Comparison of ENCODE assay signal across 27 cellular contexts in the genomic region with DNA sequence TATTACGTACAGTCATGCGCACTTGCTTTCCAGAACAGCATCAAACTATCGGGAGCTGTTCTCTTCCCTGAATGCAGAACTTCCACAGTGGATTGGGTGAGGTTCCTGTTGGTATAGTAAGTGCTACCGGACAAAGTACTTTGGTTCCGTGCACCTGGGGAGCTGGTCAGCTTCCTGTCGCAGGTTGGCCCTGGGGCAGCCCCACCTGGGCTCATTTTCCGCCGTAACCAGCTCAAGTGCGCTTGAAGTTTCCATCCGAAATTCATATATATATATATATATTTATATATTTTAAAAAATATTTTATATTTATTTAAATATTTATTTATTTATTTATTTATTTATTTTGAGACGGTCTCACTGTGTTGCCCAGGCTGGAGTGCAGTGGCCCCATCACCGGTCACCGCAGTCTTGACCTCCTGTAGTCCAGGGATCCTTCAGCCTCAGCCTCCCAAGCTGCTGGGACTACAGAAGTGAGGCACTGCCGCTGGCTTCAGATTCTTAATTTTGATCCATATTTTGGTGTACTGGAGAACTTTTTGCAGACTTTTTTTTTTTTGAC. TPM values are rescaled to one million over a fixed set of nuclear protein-coding genes. Genes with fewer than 3 reads are reported as not detected.
"Had no signal": no experiment of that assay in that cellular context is flagged by ENCODE, and none has a peak within 500 bp of the region (broad histone marks: within the 10 kb centered on the region; RNA-seq: fewer than 3 reads in every experiment).

No MANE protein-coding gene starts in this region.

- H3K9me3 Mint-ChIP-seq: naive thymus-derived CD4-positive, alpha-beta T cell had no signal

- H3K27me3 Mint-ChIP-seq: naive thymus-derived CD4-positive, alpha-beta T cell; progenitor cell of endocrine pancreas had no signal

- H3K27ac Mint-ChIP-seq: mesothelial cell of epicardium; naive thymus-derived CD4-positive, alpha-beta T cell; progenitor cell of endocrine pancreas had no signal

- H3K36me3 ChIP-seq: gastrocnemius medialis, thyroid gland, vagina had no signal

- H3K4me3 Mint-ChIP-seq: mesothelial cell of epicardium; naive thymus-derived CD4-positive, alpha-beta T cell had no signal

- ATAC-seq: gastrocnemius medialis; left lobe of liver; naive thymus-derived CD4-positive, alpha-beta T cell; sciatic nerve had no signal

- H3K4me1 Mint-ChIP-seq: mesothelial cell of epicardium had no signal

- H3K4me1 ChIP-seq: gastrocnemius medialis, parathyroid adenoma, thyroid gland, vagina had no signal

- H3K4me3 ChIP-seq: dorsolateral prefrontal cortex, gastrocnemius medialis, mucosa of descending colon, smooth muscle cell, stomach, thyroid gland, vagina had no signal

- H3K27ac ChIP-seq: gastrocnemius medialis, parathyroid adenoma, stomach, thyroid gland, vagina had no signal

- H3K9me3 ChIP-seq: gastrocnemius medialis, mucosa of descending colon, stomach, thyroid gland, vagina had no signal

- DNase-seq: effector CD4-positive, alpha-beta T cell; foreskin fibroblast; gastrocnemius medialis; mesenchymal stem cell; mucosa of descending colon; occipital lobe; stimulated activated CD4-positive, alpha-beta T cell treated with anti-CD3 and anti-CD28 coated beads, Interleukin-12 subunit alpha, Interleukin-12 subunit beta, amount 100 ng/mL, for 4 hours; stimulated activated CD4-positive, alpha-beta T cell treated with anti-CD3 and anti-CD28 coated beads, Interleukin-1b, Interleukin-23, amount 100 ng/mL, for 48 hours; stimulated activated CD4-positive, alpha-beta T cell treated with anti-CD3 and anti-CD28 coated beads, Interleukin-4, amount 100 ng/mL, for 1 hour; stimulated activated CD8-positive, alpha-beta memory T cell treated with anti-CD3 and anti-CD28 coated beads, Interleukin-4, amount 100 ng/mL, for 48 hours; stimulated activated naive CD4-positive, alpha-beta T cell treated with Interleukin-2 at 50 U/mL for 16 hours; thyroid gland; trophoblast cell had no signal

- H3K27me3 ChIP-seq: gastrocnemius medialis, thyroid gland, vagina had no signal

RNA-seq across cellular contexts. Expression of gene SPRN, which starts 35.9 kb away (rescaled TPM):
- total RNA-seq: gastrocnemius medialis; kidney; liver; naive thymus-derived CD4-positive, alpha-beta T cell; stomach; subcutaneous adipose tissue; ureter; vagina had no signal
